ENCODE assay signal across 2 cellular contexts in genomic region chr5:132237670-132238069, GRCh38.
TF ChIP-seq lines count a peak whose summit lies in the region.

No MANE protein-coding gene starts in this region.

TF ChIP-seq in liver, 16 proteins besides CTCF, POLR2A, EP300 and RAD21:
- no peak for TF ChIP-seq SP1 (IDR thresholded peaks at IDR 0.05)
- TF ChIP-seq HNF4G (IDR thresholded peaks at IDR 0.05), result no peak
- no peak for TF ChIP-seq TAF1 (conservative IDR thresholded peaks at IDR 0.05)
- peak; percentile 44 for TF ChIP-seq FOXA2 (IDR thresholded peaks at IDR 0.05)
- peak; percentile 55 to 74 for TF ChIP-seq HNF4A (conservative IDR thresholded peaks at IDR 0.05)
- peak; percentile 22 to 43 for TF ChIP-seq RXRA (IDR thresholded peaks at IDR 0.05)
- TF ChIP-seq YY1 (IDR thresholded peaks at IDR 0.05), result no peak
- TF ChIP-seq REST (IDR thresholded peaks at IDR 0.05), result no peak
- no peak for TF ChIP-seq FOXA1 (IDR thresholded peaks at IDR 0.05)
TF ChIP-seq in liver: peak in this region for 3.

TF ChIP-seq in HepG2, 621 proteins besides CTCF, POLR2A, EP300 and RAD21:
- TF ChIP-seq ZNF431 (CRISPR knock-in tag; IDR thresholded peaks at IDR 0.05; ENCODE audit: borderline replicate concordance, low read depth) (no peak), ZNF274 (CRISPR knock-in tag; IDR thresholded peaks at IDR 0.05) (no peak), ZNF562 (CRISPR knock-in tag; IDR thresholded peaks at IDR 0.05; ENCODE audit: borderline replicate concordance) (no peak), ATAD3A (CRISPR knock-in tag; IDR thresholded peaks at IDR 0.05) (no peak), ZSCAN29 (CRISPR knock-in tag; conservative IDR thresholded peaks at IDR 0.05) (no peak), NCOA2 (CRISPR knock-in tag; IDR thresholded peaks at IDR 0.05) (no peak), PAX8 (CRISPR knock-in tag; IDR thresholded peaks at IDR 0.05; ENCODE audit: borderline replicate concordance) (no peak), SP2 (CRISPR knock-in tag; IDR thresholded peaks at IDR 0.05) (no peak), ZNF354B (CRISPR knock-in tag; IDR thresholded peaks at IDR 0.05) (no peak), ATF7-NPFF (CRISPR knock-in tag; IDR thresholded peaks at IDR 0.05; ENCODE audit: low read depth) (no peak), KDM6A (CRISPR knock-in tag; IDR thresholded peaks at IDR 0.05; ENCODE audit: low read depth) (no peak)
- TF ChIP-seq, protein P1, sequence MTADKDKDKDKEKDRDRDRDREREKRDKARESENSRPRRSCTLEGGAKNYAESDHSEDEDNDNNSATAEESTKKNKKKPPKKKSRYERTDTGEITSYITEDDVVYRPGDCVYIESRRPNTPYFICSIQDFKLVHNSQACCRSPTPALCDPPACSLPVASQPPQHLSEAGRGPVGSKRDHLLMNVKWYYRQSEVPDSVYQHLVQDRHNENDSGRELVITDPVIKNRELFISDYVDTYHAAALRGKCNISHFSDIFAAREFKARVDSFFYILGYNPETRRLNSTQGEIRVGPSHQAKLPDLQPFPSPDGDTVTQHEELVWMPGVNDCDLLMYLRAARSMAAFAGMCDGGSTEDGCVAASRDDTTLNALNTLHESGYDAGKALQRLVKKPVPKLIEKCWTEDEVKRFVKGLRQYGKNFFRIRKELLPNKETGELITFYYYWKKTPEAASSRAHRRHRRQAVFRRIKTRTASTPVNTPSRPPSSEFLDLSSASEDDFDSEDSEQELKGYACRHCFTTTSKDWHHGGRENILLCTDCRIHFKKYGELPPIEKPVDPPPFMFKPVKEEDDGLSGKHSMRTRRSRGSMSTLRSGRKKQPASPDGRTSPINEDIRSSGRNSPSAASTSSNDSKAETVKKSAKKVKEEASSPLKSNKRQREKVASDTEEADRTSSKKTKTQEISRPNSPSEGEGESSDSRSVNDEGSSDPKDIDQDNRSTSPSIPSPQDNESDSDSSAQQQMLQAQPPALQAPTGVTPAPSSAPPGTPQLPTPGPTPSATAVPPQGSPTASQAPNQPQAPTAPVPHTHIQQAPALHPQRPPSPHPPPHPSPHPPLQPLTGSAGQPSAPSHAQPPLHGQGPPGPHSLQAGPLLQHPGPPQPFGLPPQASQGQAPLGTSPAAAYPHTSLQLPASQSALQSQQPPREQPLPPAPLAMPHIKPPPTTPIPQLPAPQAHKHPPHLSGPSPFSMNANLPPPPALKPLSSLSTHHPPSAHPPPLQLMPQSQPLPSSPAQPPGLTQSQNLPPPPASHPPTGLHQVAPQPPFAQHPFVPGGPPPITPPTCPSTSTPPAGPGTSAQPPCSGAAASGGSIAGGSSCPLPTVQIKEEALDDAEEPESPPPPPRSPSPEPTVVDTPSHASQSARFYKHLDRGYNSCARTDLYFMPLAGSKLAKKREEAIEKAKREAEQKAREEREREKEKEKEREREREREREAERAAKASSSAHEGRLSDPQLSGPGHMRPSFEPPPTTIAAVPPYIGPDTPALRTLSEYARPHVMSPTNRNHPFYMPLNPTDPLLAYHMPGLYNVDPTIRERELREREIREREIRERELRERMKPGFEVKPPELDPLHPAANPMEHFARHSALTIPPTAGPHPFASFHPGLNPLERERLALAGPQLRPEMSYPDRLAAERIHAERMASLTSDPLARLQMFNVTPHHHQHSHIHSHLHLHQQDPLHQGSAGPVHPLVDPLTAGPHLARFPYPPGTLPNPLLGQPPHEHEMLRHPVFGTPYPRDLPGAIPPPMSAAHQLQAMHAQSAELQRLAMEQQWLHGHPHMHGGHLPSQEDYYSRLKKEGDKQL (CRISPR knock-in tag; IDR thresholded peaks at IDR 0.05; ENCODE audit: low read depth), result no peak
- TF ChIP-seq, protein P2, sequence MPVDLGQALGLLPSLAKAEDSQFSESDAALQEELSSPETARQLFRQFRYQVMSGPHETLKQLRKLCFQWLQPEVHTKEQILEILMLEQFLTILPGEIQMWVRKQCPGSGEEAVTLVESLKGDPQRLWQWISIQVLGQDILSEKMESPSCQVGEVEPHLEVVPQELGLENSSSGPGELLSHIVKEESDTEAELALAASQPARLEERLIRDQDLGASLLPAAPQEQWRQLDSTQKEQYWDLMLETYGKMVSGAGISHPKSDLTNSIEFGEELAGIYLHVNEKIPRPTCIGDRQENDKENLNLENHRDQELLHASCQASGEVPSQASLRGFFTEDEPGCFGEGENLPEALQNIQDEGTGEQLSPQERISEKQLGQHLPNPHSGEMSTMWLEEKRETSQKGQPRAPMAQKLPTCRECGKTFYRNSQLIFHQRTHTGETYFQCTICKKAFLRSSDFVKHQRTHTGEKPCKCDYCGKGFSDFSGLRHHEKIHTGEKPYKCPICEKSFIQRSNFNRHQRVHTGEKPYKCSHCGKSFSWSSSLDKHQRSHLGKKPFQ (CRISPR knock-in tag; IDR thresholded peaks at IDR 0.05; ENCODE audit: insufficient replicate concordance), result no peak
